ENCODE assay signal across 8 cellular contexts in the genomic region with DNA sequence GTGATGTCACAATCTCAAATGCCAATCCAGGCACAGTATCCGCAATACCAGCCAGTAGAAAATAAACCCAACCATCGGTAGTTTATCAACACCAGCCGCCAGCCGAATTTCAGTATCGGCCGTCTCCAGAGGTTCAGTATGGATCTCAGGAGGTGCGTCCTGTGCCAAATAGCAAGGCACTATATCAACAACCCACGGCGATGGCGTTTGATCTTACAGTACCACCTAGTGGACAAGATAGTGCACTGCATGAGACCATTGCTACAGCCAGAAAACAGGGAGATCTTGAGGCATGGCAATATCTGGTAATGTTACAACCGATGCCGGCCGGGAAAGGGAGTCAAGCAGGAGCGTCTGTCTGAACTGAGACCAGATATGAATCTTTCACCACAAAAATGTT.
A peak's percentile ranks its signal among the peaks of the same experiment; 100 is the strongest.
DNase-seq lines count a peak whose midpoint lies in the region; ATAC-seq and TF ChIP-seq lines count a peak whose summit lies in the region.
"Not testable (repeated sequence)": the region's sequence is repeated elsewhere in the genome, so short reads cannot be mapped to it uniquely, and the experiment has no call there.

No MANE protein-coding gene starts in this region.

- WGBS in SK-N-SH (ENCODE audit: low lambda C conversion rate) = 7% methylated on average over 11 of the region's 14 CpGs
- 10 to 18% methylated on average over 11 to 14 of the region's 14 CpGs for WGBS in upper lobe of left lung, 2 donors

- not testable (repeated sequence) for H3K9ac ChIP-seq in SK-N-SH

- not testable (repeated sequence) for ATAC-seq in CD8-positive, alpha-beta T cell; activated naive CD8-positive, alpha-beta T cell treated with anti-CD3 and anti-CD28 coated beads, Interleukin-2, amount 10 ng/mL, durations not matched to agents 7 days and 5 days (ENCODE audit: low read depth); upper lobe of left lung (ENCODE audit: low FRiP score in 2 of 2)

- not testable (repeated sequence) for H3K27me3 ChIP-seq in CD8-positive, alpha-beta T cell (ENCODE audit: insufficient read depth, low read length); SK-N-SH (ENCODE audit: insufficient read depth); upper lobe of left lung

- not testable (repeated sequence) for H3K27ac ChIP-seq in CD8-positive, alpha-beta T cell (ENCODE audit: low read depth, low read length); SK-N-SH (ENCODE audit: low read depth in 2 of 2, low read length in 1 of 2); upper lobe of left lung

- not testable (repeated sequence) for H3K36me3 Mint-ChIP-seq in CD8-positive, alpha-beta T cell; activated naive CD8-positive, alpha-beta T cell treated with anti-CD3 and anti-CD28 coated beads, Interleukin-2, amount 10 ng/mL, durations not matched to agents 7 days and 5 days

- peak in 2 of 7 experiments; percentile 4 to 51 for DNase-seq in CD8-positive, alpha-beta T cell
- DNase-seq in HT-29 (ENCODE audit: low spot score) = peak; percentile 1
- DNase-seq in SK-N-SH, upper lobe of left lung: not testable (repeated sequence)
- peak; percentile 31 for DNase-seq in activated naive CD8-positive, alpha-beta T cell treated with anti-CD3 and anti-CD28 coated beads, Interleukin-2, amount 10 ng/mL, durations not matched to agents 7 days and 5 days
- DNase-seq in epithelial cell of proximal tubule (ENCODE audit: low read depth) = peak; percentile 1
- DNase-seq in kidney tubule cell (ENCODE audit: low spot score) = peak; percentile 1
- peak; percentile 1 for DNase-seq in pons (ENCODE audit: low spot score)

- H2AFZ ChIP-seq in SK-N-SH (ENCODE audit: low read depth) = not testable (repeated sequence)

- TF ChIP-seq POLR2A in upper lobe of left lung (IDR thresholded peaks at IDR 0.05) = not testable (repeated sequence)

- CTCF ChIA-PET in CD8-positive, alpha-beta T cell (lab: Charles Lee) = interaction anchor here (2.5 kb wide), 1 partner anchor 127 kb away, joined by 9 read pairs; no protein-coding TSS in a partner anchor
- CTCF ChIA-PET in SK-N-SH (lab: Yijun Ruan, JAX) = not testable (repeated sequence)

- TF ChIP-seq RAD21 in SK-N-SH (IDR thresholded peaks at IDR 0.05; ENCODE audit: low read length) = peak; percentile 48

- H3K4me3 Mint-ChIP-seq in CD8-positive, alpha-beta T cell; activated naive CD8-positive, alpha-beta T cell treated with anti-CD3 and anti-CD28 coated beads, Interleukin-2, amount 10 ng/mL, durations not matched to agents 7 days and 5 days: not testable (repeated sequence)

- intact Hi-C loops in CD8-positive, alpha-beta T cell (cut with DNase I, micrococcal nuclease) = loop anchor here in 1 of 2 experiments (1.0 kb wide), 1 partner anchor 127 kb away; no protein-coding TSS in a partner anchor

- POLR2A ChIA-PET in CD8-positive, alpha-beta T cell (lab: Charles Lee); SK-N-SH (lab: Yijun Ruan, JAX); activated naive CD8-positive, alpha-beta T cell treated with anti-CD3 and anti-CD28 coated beads, Interleukin-2, amount 10 ng/mL, durations not matched to agents 7 days and 5 days (lab: Charles Lee): not testable (repeated sequence)

- H3K27me3 Mint-ChIP-seq in CD8-positive, alpha-beta T cell (ENCODE audit: low read depth); activated naive CD8-positive, alpha-beta T cell treated with anti-CD3 and anti-CD28 coated beads, Interleukin-2, amount 10 ng/mL, durations not matched to agents 7 days and 5 days: not testable (repeated sequence)

- peak; percentile 56 for TF ChIP-seq CTCF in CD8-positive, alpha-beta T cell (IDR thresholded peaks at IDR 0.05)
- TF ChIP-seq CTCF in SK-N-SH (IDR thresholded peaks at IDR 0.05) (peak; percentile 50), epithelial cell of proximal tubule (conservative IDR thresholded peaks at IDR 0.05; ENCODE audit: low read depth, low read length) (peak; percentile 55), upper lobe of left lung (IDR thresholded peaks at IDR 0.05) (peak; percentile 43 to 69 (median 52))

- not testable (repeated sequence) for H3K36me3 ChIP-seq in CD8-positive, alpha-beta T cell (ENCODE audit: insufficient read depth, low read length); SK-N-SH (replicated peaks in 1 of 2; ENCODE audit: control insufficient read depth in 1 of 2, insufficient read depth in 2 of 2, low read length in 1 of 2); upper lobe of left lung

- H3K9me3 Mint-ChIP-seq in CD8-positive, alpha-beta T cell; activated naive CD8-positive, alpha-beta T cell treated with anti-CD3 and anti-CD28 coated beads, Interleukin-2, amount 10 ng/mL, durations not matched to agents 7 days and 5 days: not testable (repeated sequence)

- not testable (repeated sequence) for H3F3A ChIP-seq in SK-N-SH (replicated peaks; ENCODE audit: insufficient read depth)

- H3K4me1 ChIP-seq in CD8-positive, alpha-beta T cell (ENCODE audit: insufficient read depth, low read length); SK-N-SH (ENCODE audit: control insufficient read depth in 1 of 2, insufficient read depth in 2 of 2, low read depth in 1 of 2, low read length in 1 of 2); upper lobe of left lung: not testable (repeated sequence)

- H3K9me3 ChIP-seq in CD8-positive, alpha-beta T cell (ENCODE audit: low read length); SK-N-SH; upper lobe of left lung: not testable (repeated sequence)

- H3K4me2 ChIP-seq in SK-N-SH = not testable (repeated sequence)

- H3K4me1 Mint-ChIP-seq in CD8-positive, alpha-beta T cell (ENCODE audit: low read depth); activated naive CD8-positive, alpha-beta T cell treated with anti-CD3 and anti-CD28 coated beads, Interleukin-2, amount 10 ng/mL, durations not matched to agents 7 days and 5 days: not testable (repeated sequence)

- not testable (repeated sequence) for H3K4me3 ChIP-seq in CD8-positive, alpha-beta T cell (ENCODE audit: low read depth, low read length); SK-N-SH (ENCODE audit: low read depth in 2 of 2, low read length in 1 of 2); epithelial cell of proximal tubule (ENCODE audit: low read depth, low read length); upper lobe of left lung

- H3K9me2 ChIP-seq in SK-N-SH = not testable (repeated sequence)

- not testable (repeated sequence) for H4K20me1 ChIP-seq in SK-N-SH (ENCODE audit: insufficient read depth)

- not testable (repeated sequence) for H3K27ac Mint-ChIP-seq in CD8-positive, alpha-beta T cell; activated naive CD8-positive, alpha-beta T cell treated with anti-CD3 and anti-CD28 coated beads, Interleukin-2, amount 10 ng/mL, durations not matched to agents 7 days and 5 days

- not testable (repeated sequence) for TF ChIP-seq EP300 in SK-N-SH (IDR thresholded peaks at IDR 0.05; ENCODE audit: borderline replicate concordance in 1 of 2, low read depth in 1 of 2, low read length in 1 of 2); upper lobe of left lung (IDR thresholded peaks at IDR 0.05)

- not testable (repeated sequence) for H3K79me2 ChIP-seq in SK-N-SH (ENCODE audit: insufficient read depth)
